13 cellular contexts compared by ENCODE assay signal in genomic region chr6:45437441-45437820, GRCh38. TPM values are rescaled to one million over a fixed set of nuclear protein-coding genes. Genes with fewer than 3 reads are reported as not detected.
DNase-seq lines count a peak whose midpoint lies in the region; ATAC-seq and TF ChIP-seq lines count a peak whose summit lies in the region.
"Had no signal": no experiment of that assay in that cellular context is flagged by ENCODE, and none has a peak within 500 bp of the region (broad histone marks: within the 10 kb centered on the region; RNA-seq: fewer than 3 reads in every experiment).

No MANE protein-coding gene starts in this region.

- peaks cover 70% of the 10 kb centered on the region for H3K4me1 ChIP-seq in CD4-positive, CD25-positive, alpha-beta regulatory T cell (ENCODE audit: control insufficient read depth, insufficient read depth, low read length, poor library complexity, severe bottlenecking)
- H3K4me1 ChIP-seq in IMR-90 (ENCODE audit: control insufficient read depth, insufficient read depth, low read length) (peaks cover 18% of the 10 kb centered on the region), breast epithelium (peaks cover 0 to 2% of the 10 kb centered on the region in 2 donors), neutrophil (ENCODE audit: control insufficient read depth in 1 of 2, insufficient read depth in 1 of 2, low read depth in 1 of 2, low read length in 1 of 2) (peaks cover 18 to 34% of the 10 kb centered on the region in 2 experiments)
- H3K4me1 ChIP-seq: prostate gland had no signal

- TF ChIP-seq POLR2A in IMR-90 (IDR thresholded peaks at IDR 0.05; ENCODE audit: low read depth, low read length), result no peak
- no peak for TF ChIP-seq POLR2A in breast epithelium (IDR thresholded peaks at IDR 0.05)

- POLR2A ChIA-PET in IMR-90 (lab: Charles Lee; ENCODE audit: unreplicated experiment), result interaction anchor here (0.6 to 0.9 kb wide), 2 partner anchors 9 to 54 kb away, joined by 3 read pairs; no protein-coding TSS in a partner anchor

- BruUV-seq in IMR-90 (replicated peaks; lab: Mats Ljungman, UMichigan), result no TSS peak

- H3K27ac ChIP-seq in CD4-positive, CD25-positive, alpha-beta regulatory T cell (ENCODE audit: insufficient read depth, low read length, poor library complexity, severe bottlenecking), result peak overlapping the region; percentile 50
- H3K27ac ChIP-seq in IMR-90 (ENCODE audit: insufficient read depth, low read length), result peak overlapping the region; percentile 49; the same call in 1 of the 2 replicates
- H3K27ac ChIP-seq in breast epithelium, result peak overlapping the region; percentile 19 to 70
- H3K27ac ChIP-seq in neutrophil, result peak overlapping the region; percentile 66
- H3K27ac ChIP-seq: prostate gland had no signal

- H2BK15ac ChIP-seq in IMR-90 (ENCODE audit: low read depth, low read length), result peak overlapping the region; percentile 86; the same call in 2 of the 3 replicates

- peaks cover 12% of the 10 kb centered on the region for H3K9me1 ChIP-seq in IMR-90 (ENCODE audit: insufficient read depth, low read length)

- H2BK120ac ChIP-seq in IMR-90 (ENCODE audit: low read depth, low read length), result peak overlapping the region; percentile 80

- H4K20me1 ChIP-seq in IMR-90 (ENCODE audit: insufficient read depth, low read length), result no peaks in the 10 kb centered on the region

- no peak for TF ChIP-seq RAD21 in IMR-90 (IDR thresholded peaks at IDR 0.05; ENCODE audit: low read length)

- H3K56ac ChIP-seq in IMR-90 (ENCODE audit: extremely low read depth, insufficient read depth, low read length), result peak overlapping the region; percentile 65

- H4K5ac ChIP-seq in IMR-90 (ENCODE audit: low read depth, low read length), result peak overlapping the region; percentile 89; the same call in 1 of the 2 replicates

- intact Hi-C loops in IMR-90 (cut with micrococcal nuclease), result loop anchor here (5.0 kb wide), 1 partner anchor 275 kb away; no protein-coding TSS in a partner anchor
- intact Hi-C loops in breast epithelium (cut with DNase I; ENCODE audit: low total_unique reads), result no loop called here

- peak overlapping the region; percentile 60 to 78; a peak in 3 of 4 replicates for H4K8ac ChIP-seq in IMR-90 (ENCODE audit: low read depth in 2 of 2, low read length in 2 of 2)

- H2AFZ ChIP-seq in IMR-90 (replicated peaks; ENCODE audit: low read length, poor library complexity), result no peak overlapping the region

- peak overlapping the region; percentile 80; the same call in 1 of the 2 replicates for H4K91ac ChIP-seq in IMR-90 (ENCODE audit: insufficient read depth, low read depth, low read length)

- no peak for ATAC-seq in CD4-positive, CD25-positive, alpha-beta regulatory T cell (ENCODE audit: low read depth in 2 of 2)
- ATAC-seq in IMR-90 (ENCODE audit: low read depth), result no peak

- in situ Hi-C loops in IMR-90 (cut with MboI; ENCODE audit: low sequenced_read_pairs), result no loop called here

- H3K27me3 Mint-ChIP-seq in CD4-positive, CD25-positive, alpha-beta regulatory T cell, result no peaks in the 10 kb centered on the region

- no peaks in the 10 kb centered on the region for H3K27me3 ChIP-seq in CD4-positive, CD25-positive, alpha-beta regulatory T cell (ENCODE audit: control insufficient read depth, insufficient read depth, low read length)
- H3K27me3 ChIP-seq in IMR-90 (ENCODE audit: control insufficient read depth, insufficient read depth, low read length), result no peaks in the 10 kb centered on the region
- H3K27me3 ChIP-seq in breast epithelium, result no peaks in the 10 kb centered on the region
- no peaks in the 10 kb centered on the region for H3K27me3 ChIP-seq in neutrophil

- H3K4me2 ChIP-seq in IMR-90 (ENCODE audit: low read depth, low read length), result peak overlapping the region; percentile 74; the same call in 1 of the 2 replicates

- H3K4me1 Mint-ChIP-seq in CD4-positive, CD25-positive, alpha-beta regulatory T cell, result peaks cover 32 to 80% (median 55%) of the 10 kb centered on the region in 4 donors

- peak overlapping the region; percentile 93; the same call in 1 of the 2 replicates for H3K18ac ChIP-seq in IMR-90 (ENCODE audit: low read depth, low read length)

- peaks cover 5% of the 10 kb centered on the region for H3K36me3 Mint-ChIP-seq in CD4-positive, CD25-positive, alpha-beta regulatory T cell

- peak overlapping the region; percentile 76; the same call in 1 of the 2 replicates for H3K4ac ChIP-seq in IMR-90 (ENCODE audit: low read depth, low read length)

- CTCF ChIA-PET in IMR-90 (lab: Yijun Ruan, JAX), result interaction anchor here (1.6 kb wide), 1 partner anchor 807 kb away, joined by 3 read pairs; no protein-coding TSS in a partner anchor

- H3K27ac Mint-ChIP-seq in CD4-positive, CD25-positive, alpha-beta regulatory T cell, result peak overlapping the region in 2 of 3 donors; percentile 3 to 89

- H3K4me3 Mint-ChIP-seq in CD4-positive, CD25-positive, alpha-beta regulatory T cell, result peak overlapping the region in 2 of 4 donors; percentile 15 to 69

- H2AK5ac ChIP-seq in IMR-90 (ENCODE audit: low read depth, low read length), result peak overlapping the region; percentile 53

- dilution Hi-C loops in IMR-90 (cut with HindIII; ENCODE audit: low sequenced_read_pairs, unreplicated experiment), result no loop called here

- WGBS in IMR-90 (ENCODE audit: extremely low coverage in 2 of 2, insufficient read length in 1 of 2), 2 experiments, result no CpG with 5 or more reads among the region's 3 CpGs

- H3K36me3 ChIP-seq in CD4-positive, CD25-positive, alpha-beta regulatory T cell (ENCODE audit: control insufficient read depth, insufficient read depth, low read length), result peaks cover 10% of the 10 kb centered on the region
- H3K36me3 ChIP-seq in IMR-90 (ENCODE audit: control insufficient read depth, insufficient read depth, low read length), result no peaks in the 10 kb centered on the region
- no peaks in the 10 kb centered on the region for H3K36me3 ChIP-seq in breast epithelium
- H3K36me3 ChIP-seq in neutrophil, result peaks cover 4% of the 10 kb centered on the region
- H3K36me3 ChIP-seq: prostate gland, stomach had no signal

- H2BK20ac ChIP-seq in IMR-90 (ENCODE audit: low read depth, low read length), result peak overlapping the region; percentile 88

- no peak overlapping the region for H2AK9ac ChIP-seq in IMR-90 (replicated peaks; ENCODE audit: low read depth, low read length, poor library complexity)

- peak overlapping the region; percentile 96 for H3K23ac ChIP-seq in IMR-90 (ENCODE audit: low read depth, low read length)

- peak overlapping the region; percentile 54 for H3K4me3 ChIP-seq in CD4-positive, CD25-positive, alpha-beta regulatory T cell (ENCODE audit: low read depth, low read length)
- H3K4me3 ChIP-seq in IMR-90 (ENCODE audit: insufficient read depth, low read depth, low read length), result no peak overlapping the region
- peak overlapping the region in 2 of 3 donors; percentile 0 to 6 for H3K4me3 ChIP-seq in breast epithelium
- H3K4me3 ChIP-seq in neutrophil (ENCODE audit: low read depth in 1 of 2, low read length in 1 of 2), result no peak overlapping the region
- H3K4me3 ChIP-seq: prostate gland, stomach had no signal

- H3K9me3 Mint-ChIP-seq in CD4-positive, CD25-positive, alpha-beta regulatory T cell, result no peaks in the 10 kb centered on the region

- no peak for TF ChIP-seq CTCF in IMR-90 (conservative IDR thresholded peaks at IDR 0.05; ENCODE audit: low read depth, low read length)
- no peak for TF ChIP-seq CTCF in breast epithelium (IDR thresholded peaks at IDR 0.05)
- no peak for TF ChIP-seq CTCF in neutrophil (IDR thresholded peaks at IDR 0.05)

- H3K14ac ChIP-seq in IMR-90 (replicated peaks; ENCODE audit: low read depth, low read length), result peak overlapping the region; percentile 91

- peak overlapping the region; percentile 98 for H2BK5ac ChIP-seq in IMR-90 (ENCODE audit: low read depth, low read length, poor library complexity, severe bottlenecking)

- no peak for DNase-seq in CD4-positive, CD25-positive, alpha-beta regulatory T cell
- DNase-seq in IMR-90 (no peak), breast epithelium (ENCODE audit: low spot score in 2 of 2) (no peak), NCI-H510A treated with DMSO at 0.1 percent for 48 hours (lab: John Stamatoyannopoulos, UW) (no peak), H4 (ENCODE audit: low spot score) (no peak), cerebellar cortex (ENCODE audit: low spot score) (no peak)
- DNase-seq: activated CD4-positive, CD25-positive, alpha-beta regulatory T cell; activated effector memory CD4-positive, alpha-beta T cell treated with anti-CD3 and anti-CD28 coated beads, Interleukin-2, amount 50 U/mL, for 16 hours; NCI-H187 treated with DMSO at 0.1 percent for 48 hours; NCI-H774; stomach had no signal

- peak overlapping the region; percentile 49; the same call in 1 of the 2 replicates for H3K9ac ChIP-seq in IMR-90 (ENCODE audit: low read depth, low read length)

- peaks cover 8 to 37% of the 10 kb centered on the region in 2 experiments; a peak in 2 of 4 replicates for H3K79me1 ChIP-seq in IMR-90 (ENCODE audit: low read depth in 1 of 2, low read length in 2 of 2)

- no peaks in the 10 kb centered on the region for H3K9me3 ChIP-seq in CD4-positive, CD25-positive, alpha-beta regulatory T cell (ENCODE audit: control insufficient read depth in 2 of 2, low read length in 2 of 2)
- H3K9me3 ChIP-seq in IMR-90 (ENCODE audit: control insufficient read depth, insufficient read depth, low read length), result no peaks in the 10 kb centered on the region
- H3K9me3 ChIP-seq in breast epithelium, result no peaks in the 10 kb centered on the region
- no peaks in the 10 kb centered on the region for H3K9me3 ChIP-seq in neutrophil
- H3K9me3 ChIP-seq: prostate gland, stomach had no signal

TF ChIP-seq in IMR-90, 13 proteins besides CTCF, POLR2A, EP300 and RAD21 (continues in another document):
- TF ChIP-seq ELK1 (IDR thresholded peaks at IDR 0.05; ENCODE audit: borderline replicate concordance, low read depth, low read length) (no peak), FOS (IDR thresholded peaks at IDR 0.05; ENCODE audit: low read depth, low read length) (no peak), BHLHE40 (IDR thresholded peaks at IDR 0.05; ENCODE audit: low read depth, low read length) (no peak), MAZ (IDR thresholded peaks at IDR 0.05; ENCODE audit: borderline replicate concordance, low read depth, low read length) (no peak)

RNA-seq across cellular contexts. Expression of gene SUPT3H, which starts 59.7 kb away (rescaled TPM):
- total RNA-seq in CD4-positive, CD25-positive, alpha-beta regulatory T cell, result 5.7 TPM
- polyA plus RNA-seq in CD4-positive, CD25-positive, alpha-beta regulatory T cell, result 1 to 10 TPM; 4.8 to 7.8 (median 6.1) TPM
- total RNA-seq in IMR-90 (2012; rRNA removed) (4.2 and 5.0 TPM in 2 replicates), breast epithelium (10 to 100 TPM in 2 of 3 donors, 1 to 10 TPM in 1; 6.9 to 15.1 (median 13.6) TPM)
- 4.5 and 5.4 TPM in 2 replicates for polyA plus RNA-seq in IMR-90 (2012; rRNA removed)
- polyA plus RNA-seq in IMR-90 (2012; cell fraction: cytosol; rRNA removed), result 4.2 and 5.0 TPM in 2 replicates
- polyA plus RNA-seq in IMR-90 (2012; cell fraction: nucleus; rRNA removed; ENCODE audit: low replicate concordance), result 3.2 and 12.9 TPM in 2 replicates
- 5.9 and 7.5 TPM in 2 replicates for total RNA-seq in H4 (2014; rRNA removed; shearing (Covaris generic))

Comparison
In these comparisons a context has a peak if more than half of its experiments do, and no peak if none do; other contexts are left out.
1. H3K4me3 ChIP-seq: peak in CD4-positive, CD25-positive, alpha-beta regulatory T cell (single experiment) and breast epithelium (2 of 3); none in IMR-90 (single experiment) and neutrophil (0 of 2).
2. Peak in every context shown above with its lines, with median percentiles within 50 percentile points of each other: H3K27ac ChIP-seq.